ENCODE assay signal across 8 cellular contexts in the genomic region with DNA sequence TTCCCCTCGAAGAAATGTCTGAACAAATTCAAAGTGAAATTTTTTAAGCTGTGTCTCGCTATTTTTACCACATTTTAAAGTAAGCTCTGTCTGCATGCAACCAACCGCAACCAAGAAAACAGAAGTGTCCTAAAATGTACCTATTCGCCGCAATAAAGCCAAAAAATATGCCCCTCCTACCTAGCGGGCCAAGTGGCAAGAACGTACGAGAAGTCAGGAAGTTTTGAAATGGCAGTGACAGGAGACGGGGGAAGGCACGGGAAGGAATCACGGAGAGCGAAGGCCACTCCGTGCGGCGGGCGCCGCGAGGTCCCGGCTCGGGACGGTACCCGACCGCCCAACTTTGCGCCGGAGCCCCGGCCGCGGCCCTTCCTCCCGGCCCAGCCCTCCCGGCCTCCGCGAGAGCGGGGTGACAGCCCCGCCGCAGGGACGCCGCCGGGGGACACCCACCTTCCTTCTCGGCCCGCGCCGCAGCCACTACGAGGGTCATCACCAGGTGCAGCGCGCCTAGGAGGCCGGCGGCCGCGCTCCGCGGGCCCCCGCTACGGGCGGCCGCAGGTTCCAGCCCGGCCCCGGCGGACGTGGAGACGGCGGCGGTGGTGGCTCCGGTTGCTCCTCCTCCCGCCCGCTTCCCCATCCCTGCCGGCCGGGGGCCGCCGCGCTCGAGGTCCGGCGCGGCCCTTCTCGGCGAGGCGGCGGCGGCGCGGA. TPM values are rescaled to one million over a fixed set of nuclear protein-coding genes. Genes with fewer than 3 reads are reported as not detected.
DNase-seq lines count a peak whose midpoint lies in the region; ATAC-seq and TF ChIP-seq lines count a peak whose summit lies in the region.

No MANE protein-coding gene starts in this region.

- TF ChIP-seq CTCF in BE2C (IDR thresholded peaks at IDR 0.05; ENCODE audit: low read depth, low read length) (no peak), PC-3 (conservative IDR thresholded peaks at IDR 0.05; ENCODE audit: low read depth, low read length) (no peak), foreskin fibroblast (IDR thresholded peaks at IDR 0.05; ENCODE audit: low read depth, low read length) (no peak), osteoblast (IDR thresholded peaks at IDR 0.05; ENCODE audit: extremely low read depth, low read depth, low read length) (no peak), tibial artery (IDR thresholded peaks at IDR 0.05) (no peak)

- CTCF ChIA-PET in PC-3 (lab: Charles Lee), result no interaction called here

- no peaks in the 10 kb centered on the region for H3K9me2 ChIP-seq in PC-3 (replicated peaks; ENCODE audit: low read length)

- DNase-seq in BE2C, result no peak
- DNase-seq in PC-3, result peak; percentile 44
- peak; percentile 45 for DNase-seq in activated T-helper 1 cell treated with anti-CD3 and anti-CD28 coated beads, Interleukin-12 subunit alpha, Interleukin-12 subunit beta, Interleukin-2, Interleukin-4 antibody, amounts not matched to agents 30 ng/mL and 10 ng/mL and 1 ng/mL, durations not matched to agents 14 hours and 24 hours and 36 hours (ENCODE audit: low spot score)
- peak in 1 of 2 donors; percentile 50 for DNase-seq in foreskin fibroblast
- peak; percentile 90 for DNase-seq in osteoblast (ENCODE audit: insufficient read length, low spot score, missing footprints)
- DNase-seq in tibial artery, result peak; percentile 27 to 74

- H3K36me3 Mint-ChIP-seq in activated T-helper 1 cell treated with anti-CD3 and anti-CD28 coated beads, Interleukin-12 subunit alpha, Interleukin-12 subunit beta, Interleukin-2, Interleukin-4 antibody, amounts not matched to agents 30 ng/mL and 10 ng/mL and 1 ng/mL, durations not matched to agents 14 hours and 24 hours and 36 hours (ENCODE audit: low read depth), result peaks cover 14% of the 10 kb centered on the region

- ATAC-seq in GM19035 (IDR thresholded peaks at IDR 0.05; ENCODE audit: unreplicated experiment) (peak; percentile 34), HG03175 (IDR thresholded peaks at IDR 0.05; ENCODE audit: unreplicated experiment) (peak; percentile 32), PC-3 (peak; percentile 23)

- peak overlapping the region; percentile 88 for H3K9ac ChIP-seq in PC-3 (ENCODE audit: low read length)

- H3F3A ChIP-seq in PC-3 (ENCODE audit: low read length, unreplicated experiment), result no peaks in the 10 kb centered on the region

- no peaks in the 10 kb centered on the region for H3K4me1 ChIP-seq in BE2C
- H3K4me1 ChIP-seq in PC-3 (ENCODE audit: insufficient read depth, low read length), result peaks cover 43% of the 10 kb centered on the region
- peaks cover 16% of the 10 kb centered on the region for H3K4me1 ChIP-seq in osteoblast (ENCODE audit: insufficient read depth, low read length)
- peaks cover 0 to 41% (median 11%) of the 10 kb centered on the region in 4 donors for H3K4me1 ChIP-seq in tibial artery

- H3K9me3 Mint-ChIP-seq in activated T-helper 1 cell treated with anti-CD3 and anti-CD28 coated beads, Interleukin-12 subunit alpha, Interleukin-12 subunit beta, Interleukin-2, Interleukin-4 antibody, amounts not matched to agents 30 ng/mL and 10 ng/mL and 1 ng/mL, durations not matched to agents 14 hours and 24 hours and 36 hours, result no peaks in the 10 kb centered on the region

- no peaks in the 10 kb centered on the region for H3K9me3 ChIP-seq in BE2C
- no peaks in the 10 kb centered on the region for H3K9me3 ChIP-seq in PC-3 (ENCODE audit: low read length)
- H3K9me3 ChIP-seq in osteoblast (ENCODE audit: low read depth, low read length), result no peaks in the 10 kb centered on the region
- no peaks in the 10 kb centered on the region for H3K9me3 ChIP-seq in tibial artery

- H3K79me2 ChIP-seq in PC-3 (ENCODE audit: low read length), result peaks cover 53% of the 10 kb centered on the region
- H3K79me2 ChIP-seq in osteoblast (ENCODE audit: insufficient read depth, low read length), result peaks cover 50% of the 10 kb centered on the region

- H3K27ac ChIP-seq in PC-3 (ENCODE audit: low read length), result peak overlapping the region; percentile 75
- peak overlapping the region; percentile 91 for H3K27ac ChIP-seq in osteoblast (ENCODE audit: low read depth, low read length)
- H3K27ac ChIP-seq in tibial artery, result peak overlapping the region; percentile 93 to 97

- no peaks in the 10 kb centered on the region for H3K27me3 Mint-ChIP-seq in activated T-helper 1 cell treated with anti-CD3 and anti-CD28 coated beads, Interleukin-12 subunit alpha, Interleukin-12 subunit beta, Interleukin-2, Interleukin-4 antibody, amounts not matched to agents 30 ng/mL and 10 ng/mL and 1 ng/mL, durations not matched to agents 14 hours and 24 hours and 36 hours (ENCODE audit: insufficient read depth)

- H3K27ac Mint-ChIP-seq in activated T-helper 1 cell treated with anti-CD3 and anti-CD28 coated beads, Interleukin-12 subunit alpha, Interleukin-12 subunit beta, Interleukin-2, Interleukin-4 antibody, amounts not matched to agents 30 ng/mL and 10 ng/mL and 1 ng/mL, durations not matched to agents 14 hours and 24 hours and 36 hours, result peak overlapping the region; percentile 98

- H3K4me3 ChIP-seq in BE2C (ENCODE audit: low read depth, low read length) (peak overlapping the region; percentile 80), PC-3 (ENCODE audit: low read length) (peak overlapping the region; percentile 98), foreskin fibroblast (ENCODE audit: low read depth in 1 of 2, low read length in 2 of 2) (peak overlapping the region; percentile 81 to 94), osteoblast (ENCODE audit: insufficient read depth, low read length) (peak overlapping the region; percentile 93), tibial artery (peak overlapping the region; percentile 78 to 79)

- peaks cover 44% of the 10 kb centered on the region for H3K4me1 Mint-ChIP-seq in activated T-helper 1 cell treated with anti-CD3 and anti-CD28 coated beads, Interleukin-12 subunit alpha, Interleukin-12 subunit beta, Interleukin-2, Interleukin-4 antibody, amounts not matched to agents 30 ng/mL and 10 ng/mL and 1 ng/mL, durations not matched to agents 14 hours and 24 hours and 36 hours (ENCODE audit: low read depth)

- peak overlapping the region; percentile 97 for H3K4me3 Mint-ChIP-seq in activated T-helper 1 cell treated with anti-CD3 and anti-CD28 coated beads, Interleukin-12 subunit alpha, Interleukin-12 subunit beta, Interleukin-2, Interleukin-4 antibody, amounts not matched to agents 30 ng/mL and 10 ng/mL and 1 ng/mL, durations not matched to agents 14 hours and 24 hours and 36 hours

- POLR2A ChIA-PET in PC-3 (lab: Charles Lee; ENCODE audit: unreplicated experiment), result interaction anchor here (0.6 kb wide), 2 partner anchors 125 to 189 kb away, joined by 3 to 5 read pairs; no protein-coding TSS in a partner anchor

- intact Hi-C loops in PC-3 (cut with micrococcal nuclease) (loop anchor here (10.0 kb wide), 1 partner anchor 90 kb away; a partner anchor contains a TSS), tibial artery (cut with DNase I; ENCODE audit: low total_unique reads) (loop anchor here (10.0 kb wide), 2 partner anchors 180 to 190 kb away; no protein-coding TSS in a partner anchor)
- intact Hi-C loops in activated T-helper 1 cell treated with anti-CD3 and anti-CD28 coated beads, Interleukin-12 subunit alpha, Interleukin-12 subunit beta, Interleukin-2, Interleukin-4 antibody, amounts not matched to agents 30 ng/mL and 10 ng/mL and 1 ng/mL, durations not matched to agents 14 hours and 24 hours and 36 hours (cut with micrococcal nuclease), result loop anchor here (1.0 to 10.0 kb wide), 11 partner anchors 14 to 1340 kb away; a partner anchor contains a TSS

- H3K4me2 ChIP-seq in PC-3 (ENCODE audit: low read length) (peak overlapping the region; percentile 87), osteoblast (ENCODE audit: insufficient read depth, low read length) (peak overlapping the region; percentile 85)

- no TSS peak for BruUV-seq in PC-3 (replicated peaks; lab: Mats Ljungman, UMichigan)

- H4K20me1 ChIP-seq in PC-3 (ENCODE audit: low read length) (peaks cover 46% of the 10 kb centered on the region), osteoblast (ENCODE audit: insufficient read depth, low read length) (peaks cover 36% of the 10 kb centered on the region)

- H3K27me3 ChIP-seq in BE2C, result no peaks in the 10 kb centered on the region
- no peaks in the 10 kb centered on the region for H3K27me3 ChIP-seq in PC-3 (ENCODE audit: low read length)
- no peaks in the 10 kb centered on the region for H3K27me3 ChIP-seq in osteoblast (ENCODE audit: insufficient read depth, low read length)
- H3K27me3 ChIP-seq in tibial artery, result no peaks in the 10 kb centered on the region

- H3K36me3 ChIP-seq in BE2C, result no peaks in the 10 kb centered on the region
- no peaks in the 10 kb centered on the region for H3K36me3 ChIP-seq in PC-3 (ENCODE audit: low read depth, low read length)
- no peaks in the 10 kb centered on the region for H3K36me3 ChIP-seq in osteoblast (ENCODE audit: insufficient read depth, low read length)
- no peaks in the 10 kb centered on the region for H3K36me3 ChIP-seq in tibial artery

- peak overlapping the region; percentile 97 for H2AFZ ChIP-seq in PC-3 (ENCODE audit: low read length)
- peak overlapping the region; percentile 97 for H2AFZ ChIP-seq in osteoblast (ENCODE audit: low read length)

RNA-seq across cellular contexts. Expression of a gene that starts 0.6 kb away (rescaled TPM):
- polyA plus RNA-seq in BE2C (2012; ENCODE audit: insufficient read depth, insufficient read length, low read depth), result 9.7 TPM
- total RNA-seq in PC-3 (2014; rRNA removed) (21.1 and 27.2 TPM in 2 replicates), osteoblast (30.0 and 41.8 TPM in 2 replicates)
- total RNA-seq in activated T-helper 1 cell treated with anti-CD3 and anti-CD28 coated beads, Interleukin-12 subunit alpha, Interleukin-12 subunit beta, Interleukin-2, Interleukin-4 antibody, amounts not matched to agents 30 ng/mL and 10 ng/mL and 1 ng/mL, durations not matched to agents 14 hours and 24 hours and 36 hours, result 36.5 and 38.4 TPM in 2 replicates
